Comparison of ENCODE assay signal across 1 cellular context in the genomic region with DNA sequence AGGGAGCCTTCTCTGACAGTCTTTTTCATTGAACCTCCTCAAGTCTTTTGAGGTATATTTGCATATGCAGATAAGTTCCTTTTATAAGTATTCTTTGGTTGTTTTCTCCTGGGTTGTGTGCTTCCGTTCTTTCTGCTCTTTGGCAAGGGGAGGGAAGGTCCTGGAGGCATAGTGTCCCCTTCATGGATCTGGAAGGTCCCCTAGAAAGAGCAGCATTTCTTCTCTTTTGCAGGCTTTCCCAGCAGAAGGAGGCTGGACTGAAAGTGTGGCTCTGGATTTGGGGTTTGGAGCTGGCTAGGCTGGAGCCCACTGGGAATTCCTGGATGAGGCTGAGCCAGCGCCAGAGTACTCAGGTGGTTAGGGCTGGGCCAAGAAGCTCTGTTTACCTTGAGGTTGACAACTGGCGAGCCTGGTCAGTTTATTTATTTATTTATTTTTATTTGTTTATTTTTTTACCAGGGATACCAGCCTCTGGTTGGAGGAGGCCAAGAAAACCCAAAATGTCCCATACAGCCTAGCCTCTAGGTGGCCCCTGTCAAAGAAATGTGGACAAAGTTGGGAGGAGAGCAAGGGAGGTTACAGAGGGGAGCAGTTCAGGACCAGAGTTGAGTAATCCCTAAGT.
TF ChIP-seq lines count a peak whose summit lies in the region.

No MANE protein-coding gene starts in this region.

TF ChIP-seq in K562, 482 proteins besides CTCF, POLR2A, EP300 and RAD21 (continues in another document):
- TF ChIP-seq ZKSCAN8 (CRISPR knock-in tag; IDR thresholded peaks at IDR 0.05) (no peak), NEUROD1 (IDR thresholded peaks at IDR 0.05; ENCODE audit: borderline replicate concordance, low read depth, low read length, partially characterized antibody) (peak; percentile 52), RERE (CRISPR knock-in tag; IDR thresholded peaks at IDR 0.05; ENCODE audit: borderline replicate concordance) (no peak), CC2D1A (IDR thresholded peaks at IDR 0.05) (peak; percentile 16; the same call in 1 of the 2 replicates), HIVEP1 (CRISPR knock-in tag; IDR thresholded peaks at IDR 0.05) (no peak), KDM4B (IDR thresholded peaks at IDR 0.05; ENCODE audit: borderline replicate concordance in 2 of 2, low read depth in 1 of 2) (no peak), ADNP (tag; IDR thresholded peaks at IDR 0.05) (no peak), TAF1 (IDR thresholded peaks at IDR 0.05; ENCODE audit: control insufficient read depth, extremely low read depth, insufficient read depth, low read length, severe bottlenecking) (no peak), ERF (CRISPR knock-in tag; IDR thresholded peaks at IDR 0.05) (no peak), ZNF23 (CRISPR knock-in tag; IDR thresholded peaks at IDR 0.05) (no peak), ZNF232 (CRISPR knock-in tag; IDR thresholded peaks at IDR 0.05) (no peak), MCM2 (IDR thresholded peaks at IDR 0.05; ENCODE audit: low read depth) (no peak), CXXC5 (CRISPR knock-in tag; IDR thresholded peaks at IDR 0.05) (no peak), ZNF3 (CRISPR knock-in tag; IDR thresholded peaks at IDR 0.05) (no peak), DNMT1 (IDR thresholded peaks at IDR 0.05) (no peak), SNIP1 (IDR thresholded peaks at IDR 0.05; ENCODE audit: low read depth) (peak; percentile 18; the same call in 1 of the 2 replicates), HNRNPUL1 (IDR thresholded peaks at IDR 0.05; ENCODE audit: low read length) (no peak), TEAD4 (IDR thresholded peaks at IDR 0.05; ENCODE audit: low read length) (peak; percentile 22; the same call in 1 of the 2 replicates), TEAD4 (CRISPR knock-in tag; IDR thresholded peaks at IDR 0.05; ENCODE audit: borderline replicate concordance) (no peak), POLR2G (IDR thresholded peaks at IDR 0.05; ENCODE audit: low read depth, low read length) (no peak), GTF2E2 (tag; IDR thresholded peaks at IDR 0.05) (no peak), RBM22 (IDR thresholded peaks at IDR 0.05; ENCODE audit: low read depth, low read length, poor library complexity, severe bottlenecking) (no peak), PCBP1 (IDR thresholded peaks at IDR 0.05; ENCODE audit: low read depth, low read length, poor library complexity, severe bottlenecking) (no peak), ZNF830 (CRISPR knock-in tag; IDR thresholded peaks at IDR 0.05) (no peak), ZBTB11 (CRISPR knock-in tag; IDR thresholded peaks at IDR 0.05) (no peak), MYC (IDR thresholded peaks at IDR 0.05; ENCODE audit: low read depth, low read length) (peak; percentile 35; the same call in 1 of the 2 replicates), MYC (CRISPR knock-in tag; IDR thresholded peaks at IDR 0.05; ENCODE audit: borderline replicate concordance, low read depth) (no peak), FOXM1 (IDR thresholded peaks at IDR 0.05; ENCODE audit: low read depth) (peak; percentile 42; the same call in 1 of the 2 replicates), FOXM1 (CRISPR knock-in tag; IDR thresholded peaks at IDR 0.05; ENCODE audit: low read depth) (no peak), KLF6 (CRISPR knock-in tag; IDR thresholded peaks at IDR 0.05; ENCODE audit: borderline replicate concordance) (no peak), ZNF780A (CRISPR knock-in tag; IDR thresholded peaks at IDR 0.05) (no peak), SP2 (IDR thresholded peaks at IDR 0.05; ENCODE audit: extremely low read depth, low read depth, low read length, poor library complexity, severe bottlenecking) (no peak), NFE2 (IDR thresholded peaks at IDR 0.05; ENCODE audit: low read depth) (no peak)
- TF ChIP-seq, protein P1, sequence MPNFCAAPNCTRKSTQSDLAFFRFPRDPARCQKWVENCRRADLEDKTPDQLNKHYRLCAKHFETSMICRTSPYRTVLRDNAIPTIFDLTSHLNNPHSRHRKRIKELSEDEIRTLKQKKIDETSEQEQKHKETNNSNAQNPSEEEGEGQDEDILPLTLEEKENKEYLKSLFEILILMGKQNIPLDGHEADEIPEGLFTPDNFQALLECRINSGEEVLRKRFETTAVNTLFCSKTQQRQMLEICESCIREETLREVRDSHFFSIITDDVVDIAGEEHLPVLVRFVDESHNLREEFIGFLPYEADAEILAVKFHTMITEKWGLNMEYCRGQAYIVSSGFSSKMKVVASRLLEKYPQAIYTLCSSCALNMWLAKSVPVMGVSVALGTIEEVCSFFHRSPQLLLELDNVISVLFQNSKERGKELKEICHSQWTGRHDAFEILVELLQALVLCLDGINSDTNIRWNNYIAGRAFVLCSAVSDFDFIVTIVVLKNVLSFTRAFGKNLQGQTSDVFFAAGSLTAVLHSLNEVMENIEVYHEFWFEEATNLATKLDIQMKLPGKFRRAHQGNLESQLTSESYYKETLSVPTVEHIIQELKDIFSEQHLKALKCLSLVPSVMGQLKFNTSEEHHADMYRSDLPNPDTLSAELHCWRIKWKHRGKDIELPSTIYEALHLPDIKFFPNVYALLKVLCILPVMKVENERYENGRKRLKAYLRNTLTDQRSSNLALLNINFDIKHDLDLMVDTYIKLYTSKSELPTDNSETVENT (CRISPR knock-in tag; IDR thresholded peaks at IDR 0.05), result no peak
- TF ChIP-seq, protein P2, sequence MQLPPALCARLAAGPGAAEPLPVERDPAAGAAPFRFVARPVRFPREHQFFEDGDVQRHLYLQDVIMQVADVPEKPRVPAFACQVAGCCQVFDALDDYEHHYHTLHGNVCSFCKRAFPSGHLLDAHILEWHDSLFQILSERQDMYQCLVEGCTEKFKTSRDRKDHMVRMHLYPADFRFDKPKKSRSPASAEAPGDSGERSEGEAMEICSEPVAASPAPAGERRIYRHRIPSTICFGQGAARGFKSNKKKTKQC (CRISPR knock-in tag; IDR thresholded peaks at IDR 0.05), result no peak
- TF ChIP-seq, protein P3, sequence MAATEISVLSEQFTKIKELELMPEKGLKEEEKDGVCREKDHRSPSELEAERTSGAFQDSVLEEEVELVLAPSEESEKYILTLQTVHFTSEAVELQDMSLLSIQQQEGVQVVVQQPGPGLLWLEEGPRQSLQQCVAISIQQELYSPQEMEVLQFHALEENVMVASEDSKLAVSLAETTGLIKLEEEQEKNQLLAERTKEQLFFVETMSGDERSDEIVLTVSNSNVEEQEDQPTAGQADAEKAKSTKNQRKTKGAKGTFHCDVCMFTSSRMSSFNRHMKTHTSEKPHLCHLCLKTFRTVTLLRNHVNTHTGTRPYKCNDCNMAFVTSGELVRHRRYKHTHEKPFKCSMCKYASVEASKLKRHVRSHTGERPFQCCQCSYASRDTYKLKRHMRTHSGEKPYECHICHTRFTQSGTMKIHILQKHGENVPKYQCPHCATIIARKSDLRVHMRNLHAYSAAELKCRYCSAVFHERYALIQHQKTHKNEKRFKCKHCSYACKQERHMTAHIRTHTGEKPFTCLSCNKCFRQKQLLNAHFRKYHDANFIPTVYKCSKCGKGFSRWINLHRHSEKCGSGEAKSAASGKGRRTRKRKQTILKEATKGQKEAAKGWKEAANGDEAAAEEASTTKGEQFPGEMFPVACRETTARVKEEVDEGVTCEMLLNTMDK (IDR thresholded peaks at IDR 0.05; ENCODE audit: borderline replicate concordance, insufficient read depth, low read depth, low read length, poor library complexity, severe bottlenecking), result peak; percentile 50
- TF ChIP-seq, protein P4, sequence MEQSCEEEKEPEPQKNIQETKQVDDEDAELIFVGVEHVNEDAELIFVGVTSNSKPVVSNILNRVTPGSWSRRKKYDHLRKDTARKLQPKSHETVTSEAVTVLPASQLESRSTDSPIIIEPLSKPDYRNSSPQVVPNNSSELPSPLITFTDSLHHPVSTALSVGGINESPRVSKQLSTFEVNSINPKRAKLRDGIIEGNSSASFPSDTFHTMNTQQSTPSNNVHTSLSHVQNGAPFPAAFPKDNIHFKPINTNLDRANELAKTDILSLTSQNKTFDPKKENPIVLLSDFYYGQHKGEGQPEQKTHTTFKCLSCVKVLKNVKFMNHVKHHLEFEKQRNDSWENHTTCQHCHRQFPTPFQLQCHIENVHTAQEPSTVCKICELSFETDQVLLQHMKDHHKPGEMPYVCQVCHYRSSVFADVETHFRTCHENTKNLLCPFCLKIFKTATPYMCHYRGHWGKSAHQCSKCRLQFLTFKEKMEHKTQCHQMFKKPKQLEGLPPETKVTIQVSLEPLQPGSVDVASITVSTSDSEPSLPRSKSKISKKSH (CRISPR knock-in tag; IDR thresholded peaks at IDR 0.05), result no peak
- TF ChIP-seq, protein P5, sequence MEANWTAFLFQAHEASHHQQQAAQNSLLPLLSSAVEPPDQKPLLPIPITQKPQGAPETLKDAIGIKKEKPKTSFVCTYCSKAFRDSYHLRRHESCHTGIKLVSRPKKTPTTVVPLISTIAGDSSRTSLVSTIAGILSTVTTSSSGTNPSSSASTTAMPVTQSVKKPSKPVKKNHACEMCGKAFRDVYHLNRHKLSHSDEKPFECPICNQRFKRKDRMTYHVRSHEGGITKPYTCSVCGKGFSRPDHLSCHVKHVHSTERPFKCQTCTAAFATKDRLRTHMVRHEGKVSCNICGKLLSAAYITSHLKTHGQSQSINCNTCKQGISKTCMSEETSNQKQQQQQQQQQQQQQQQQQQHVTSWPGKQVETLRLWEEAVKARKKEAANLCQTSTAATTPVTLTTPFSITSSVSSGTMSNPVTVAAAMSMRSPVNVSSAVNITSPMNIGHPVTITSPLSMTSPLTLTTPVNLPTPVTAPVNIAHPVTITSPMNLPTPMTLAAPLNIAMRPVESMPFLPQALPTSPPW (CRISPR knock-in tag; IDR thresholded peaks at IDR 0.05), result no peak
- TF ChIP-seq, protein P6, sequence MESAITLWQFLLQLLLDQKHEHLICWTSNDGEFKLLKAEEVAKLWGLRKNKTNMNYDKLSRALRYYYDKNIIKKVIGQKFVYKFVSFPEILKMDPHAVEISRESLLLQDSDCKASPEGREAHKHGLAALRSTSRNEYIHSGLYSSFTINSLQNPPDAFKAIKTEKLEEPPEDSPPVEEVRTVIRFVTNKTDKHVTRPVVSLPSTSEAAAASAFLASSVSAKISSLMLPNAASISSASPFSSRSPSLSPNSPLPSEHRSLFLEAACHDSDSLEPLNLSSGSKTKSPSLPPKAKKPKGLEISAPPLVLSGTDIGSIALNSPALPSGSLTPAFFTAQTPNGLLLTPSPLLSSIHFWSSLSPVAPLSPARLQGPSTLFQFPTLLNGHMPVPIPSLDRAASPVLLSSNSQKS (CRISPR knock-in tag; IDR thresholded peaks at IDR 0.05), result no peak
- TF ChIP-seq, protein P7, sequence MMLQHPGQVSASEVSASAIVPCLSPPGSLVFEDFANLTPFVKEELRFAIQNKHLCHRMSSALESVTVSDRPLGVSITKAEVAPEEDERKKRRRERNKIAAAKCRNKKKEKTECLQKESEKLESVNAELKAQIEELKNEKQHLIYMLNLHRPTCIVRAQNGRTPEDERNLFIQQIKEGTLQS (IDR thresholded peaks at IDR 0.05), result no peak
- TF ChIP-seq, protein P7 (CRISPR knock-in tag; conservative IDR thresholded peaks at IDR 0.05), result no peak
